Comparison of ENCODE assay signal across 8 cellular contexts in genomic region chr11:94543695-94544581, GRCh38.
DNase-seq lines count a peak whose midpoint lies in the region; ATAC-seq lines count a peak whose summit lies in the region.

A gene with protein sequence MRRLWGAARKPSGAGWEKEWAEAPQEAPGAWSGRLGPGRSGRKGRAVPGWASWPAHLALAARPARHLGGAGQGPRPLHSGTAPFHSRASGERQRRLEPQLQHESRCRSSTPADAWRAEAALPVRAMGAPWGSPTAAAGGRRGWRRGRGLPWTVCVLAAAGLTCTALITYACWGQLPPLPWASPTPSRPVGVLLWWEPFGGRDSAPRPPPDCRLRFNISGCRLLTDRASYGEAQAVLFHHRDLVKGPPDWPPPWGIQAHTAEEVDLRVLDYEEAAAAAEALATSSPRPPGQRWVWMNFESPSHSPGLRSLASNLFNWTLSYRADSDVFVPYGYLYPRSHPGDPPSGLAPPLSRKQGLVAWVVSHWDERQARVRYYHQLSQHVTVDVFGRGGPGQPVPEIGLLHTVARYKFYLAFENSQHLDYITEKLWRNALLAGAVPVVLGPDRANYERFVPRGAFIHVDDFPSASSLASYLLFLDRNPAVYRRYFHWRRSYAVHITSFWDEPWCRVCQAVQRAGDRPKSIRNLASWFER (plus strand): TSS chr11:94543921. CDS start chr11:94544134, 213 bp downstream.

- H3K4me3 Mint-ChIP-seq in memory B cell = peak within 1 kb of the TSS; percentile 94

- H3K36me3 Mint-ChIP-seq in memory B cell = peaks cover 2% of the 10 kb centered on the region

- peaks cover 43 to 56% (median 53%) of the 10 kb centered on the region in 10 experiments for H3K4me1 ChIP-seq in BLaER1 treated with 17β-estradiol and CSF1 and Interleukin-3, amounts not matched to agents 10 nM and 100 nM

- H3K9me3 ChIP-seq in BLaER1 treated with 17β-estradiol and CSF1 and Interleukin-3, amounts not matched to agents 10 nM and 100 nM (replicated peaks in 1 of 11) = peaks cover 0 to 11% (median 0%) of the 10 kb centered on the region in 11 experiments; a peak in 6 of 22 replicates

- peaks cover 14% of the 10 kb centered on the region for H3K4me1 Mint-ChIP-seq in memory B cell

- peaks cover 13 to 44% (median 40%) of the 10 kb centered on the region in 11 experiments; a peak in 21 of 22 replicates for H4K20me1 ChIP-seq in BLaER1 treated with 17β-estradiol and CSF1 and Interleukin-3, amounts not matched to agents 10 nM and 100 nM

- H3K27me3 ChIP-seq in BLaER1 treated with 17β-estradiol and CSF1 and Interleukin-3, amounts not matched to agents 10 nM and 100 nM = no peaks in the 10 kb centered on the region

- DNase-seq in NCI-H69 (lab: John Stamatoyannopoulos, UW) = peak; percentile 94
- peak; percentile 20 to 47 for DNase-seq in activated CD8-positive, alpha-beta memory T cell treated with anti-CD3 and anti-CD28 coated beads for 1 hour (ENCODE audit: extremely low read depth in 1 of 2, low read depth in 1 of 2)
- peak; percentile 48 for DNase-seq in effector CD4-positive, alpha-beta T cell
- DNase-seq in memory B cell (ENCODE audit: low spot score in 2 of 2) = peak; percentile 34 to 57
- peak; percentile 52 for DNase-seq in stimulated activated CD8-positive, alpha-beta memory T cell treated with anti-CD3 and anti-CD28 coated beads, Interleukin-12 subunit alpha, Interleukin-12 subunit beta, amount 100 ng/mL, for 4 hours (ENCODE audit: low read depth)

- H3K4me3 ChIP-seq in BLaER1 treated with 17β-estradiol and CSF1 and Interleukin-3, amounts not matched to agents 10 nM and 100 nM = peak within 1 kb of the TSS; percentile 70 to 83 (median 76)

- peaks cover 0 to 35% (median 24%) of the 10 kb centered on the region in 11 experiments; a peak in 18 of 22 replicates for H3K36me3 ChIP-seq in BLaER1 treated with 17β-estradiol and CSF1 and Interleukin-3, amounts not matched to agents 10 nM and 100 nM

- peak; percentile 69 for ATAC-seq in GM19043 (IDR thresholded peaks at IDR 0.05; ENCODE audit: low read depth, unreplicated experiment)
- ATAC-seq in HG03354 (IDR thresholded peaks at IDR 0.05; ENCODE audit: poor library complexity, severe bottlenecking, unreplicated experiment) = peak; percentile 84
- peak; percentile 71 for ATAC-seq in memory B cell (ENCODE audit: low read depth)

- H3K4me2 ChIP-seq in BLaER1 treated with 17β-estradiol and CSF1 and Interleukin-3, amounts not matched to agents 10 nM and 100 nM = peak within 1 kb of the TSS; percentile 90 to 99 (median 97)

- H3K27ac Mint-ChIP-seq in memory B cell = peak within 1 kb of the TSS; percentile 91

- peaks cover 2% of the 10 kb centered on the region for H3K27me3 Mint-ChIP-seq in memory B cell

- no peaks in the 10 kb centered on the region for H3K9me3 Mint-ChIP-seq in memory B cell

- H3K27ac ChIP-seq in BLaER1 treated with 17β-estradiol and CSF1 and Interleukin-3, amounts not matched to agents 10 nM and 100 nM = peak within 1 kb of the TSS; percentile 94 to 99 (median 96)

- H3K9ac ChIP-seq in BLaER1 treated with 17β-estradiol and CSF1 and Interleukin-3, amounts not matched to agents 10 nM and 100 nM = peak within 1 kb of the TSS; percentile 90 to 98 (median 95)

Comparison
In these comparisons a context has a peak if more than half of its experiments do, and no peak if none do; other contexts are left out.
1. Peak in every context shown above with its lines: DNase-seq, ATAC-seq, H3K4me3 ChIP-seq and H3K27ac ChIP-seq.
2. DNase-seq: peak in every context shown above with its lines; median percentile 94 in NCI-H69; 52 in stimulated activated CD8-positive, alpha-beta memory T cell treated with anti-CD3 and anti-CD28 coated beads, Interleukin-12 subunit alpha, Interleukin-12 subunit beta, amount 100 ng/mL, for 4 hours; 48 in effector CD4-positive, alpha-beta T cell; 46 in memory B cell; 34 in activated CD8-positive, alpha-beta memory T cell treated with anti-CD3 and anti-CD28 coated beads for 1 hour.